35 cellular contexts compared by ENCODE assay signal in the genomic region with DNA sequence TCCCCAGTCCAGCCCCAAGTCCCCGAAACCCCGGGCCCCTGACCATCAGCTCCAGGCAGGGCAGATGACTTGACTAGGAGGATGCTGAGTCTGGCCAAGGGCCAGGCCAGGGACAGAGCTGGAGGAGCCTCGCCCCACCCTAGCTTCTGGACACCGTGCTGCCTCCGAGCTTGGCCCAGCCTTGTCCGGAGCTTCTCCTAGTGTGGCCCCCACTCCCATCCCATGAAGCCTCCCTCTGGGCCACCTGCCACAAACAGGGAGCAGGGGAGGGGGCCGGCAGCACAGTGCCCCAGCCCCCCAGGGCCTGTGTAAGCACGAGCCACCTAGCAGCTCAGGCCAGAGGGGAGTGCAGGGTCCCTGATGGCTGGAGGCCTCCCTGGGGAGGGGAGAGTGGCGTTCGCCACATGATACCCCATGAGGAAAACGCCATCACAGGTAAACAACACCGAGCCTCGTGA. TPM values are rescaled to one million over a fixed set of nuclear protein-coding genes. Genes with fewer than 3 reads are reported as not detected.
"Had no signal": no experiment of that assay in that cellular context is flagged by ENCODE, and none has a peak within 500 bp of the region (broad histone marks: within the 10 kb centered on the region; RNA-seq: fewer than 3 reads in every experiment).

No MANE protein-coding gene starts in this region.

- H3K9me3 Mint-ChIP-seq: endodermal cell, immature natural killer cell, nephron progenitor cell had no signal

- H3K4me3 Mint-ChIP-seq: dendritic cell treated with granulocyte-macrophage colony-stimulating factor and Interleukin-4, amounts not matched to agents 40 ng/mL and 50 ng/mL, for 4 days; endodermal cell; immature natural killer cell; naive thymus-derived CD8-positive, alpha-beta T cell; nephron progenitor cell; stimulated activated naive CD8-positive, alpha-beta T cell treated with anti-CD3 and anti-CD28 coated beads, Interleukin-15, amount 100 ng/mL, for 72 hours had no signal

- H3K27ac ChIP-seq: colonic mucosa, epithelial cell of prostate, gastroesophageal sphincter, heart left ventricle, left lung, lower lobe of right lung, pancreas, suprapubic skin, transverse colon, vagina had no signal

- FAIRE-seq: keratinocyte, pancreas had no signal

- H3K27ac Mint-ChIP-seq: dendritic cell treated with granulocyte-macrophage colony-stimulating factor and Interleukin-4, amounts not matched to agents 40 ng/mL and 50 ng/mL, for 4 days; endodermal cell; immature natural killer cell; nephron progenitor cell; stimulated activated naive CD8-positive, alpha-beta T cell treated with anti-CD3 and anti-CD28 coated beads, Interleukin-15, amount 100 ng/mL, for 72 hours had no signal

- H3K4me3 ChIP-seq: colonic mucosa, gastroesophageal sphincter, heart left ventricle, left lung, lower lobe of right lung, pancreas, smooth muscle cell, suprapubic skin, transverse colon, vagina had no signal

- H3K4me1 Mint-ChIP-seq: endodermal cell, nephron progenitor cell had no signal

- ATAC-seq: esophagus mucosa; gastroesophageal sphincter; heart left ventricle; left lung; lower lobe of right lung; naive thymus-derived CD8-positive, alpha-beta T cell; pancreas; sciatic nerve; stimulated activated naive CD8-positive, alpha-beta T cell treated with anti-CD3 and anti-CD28 coated beads, Interleukin-15, amount 100 ng/mL, for 72 hours had no signal

- H3K36me3 Mint-ChIP-seq: immature natural killer cell; naive thymus-derived CD8-positive, alpha-beta T cell had no signal

- DNase-seq: cerebellar nuclear complex; colonic mucosa; effector CD8-positive, alpha-beta T cell; endodermal cell; foreskin fibroblast; hypothalamus; immature natural killer cell; lower lobe of right lung; naive thymus-derived CD8-positive, alpha-beta T cell; nephron progenitor cell; occipital lobe; stimulated activated CD4-positive, alpha-beta T cell treated with anti-CD3 and anti-CD28 coated beads, Interleukin-12 subunit alpha, Interleukin-12 subunit beta, amount 100 ng/mL, for 4 hours; stimulated activated CD4-positive, alpha-beta T cell treated with anti-CD3 and anti-CD28 coated beads, Interleukin-1b, Interleukin-23, amount 100 ng/mL, for 48 hours; stimulated activated CD4-positive, alpha-beta T cell treated with anti-CD3 and anti-CD28 coated beads, Interleukin-4, amount 100 ng/mL, for 1 hour; stimulated activated CD8-positive, alpha-beta memory T cell treated with anti-CD3 and anti-CD28 coated beads, Interleukin-4, amount 100 ng/mL, for 48 hours; stimulated activated naive CD4-positive, alpha-beta T cell; stimulated activated naive CD8-positive, alpha-beta T cell treated with anti-CD3 and anti-CD28 coated beads, Interleukin-15, amount 100 ng/mL, for 72 hours; transverse colon had no signal

- H3K9me3 ChIP-seq: colonic mucosa, gastroesophageal sphincter, heart left ventricle, left lung, lower lobe of right lung, pancreas, suprapubic skin, transverse colon, vagina had no signal

- H3K36me3 ChIP-seq: colonic mucosa, gastroesophageal sphincter, left lung, lower lobe of right lung, pancreas, suprapubic skin, transverse colon, vagina had no signal

RNA-seq across cellular contexts. Expression of a gene that starts 5.3 kb away (rescaled TPM):
- polyA plus RNA-seq: immature natural killer cell; naive thymus-derived CD8-positive, alpha-beta T cell had no signal

RNA-seq across cellular contexts. Expression of a gene that starts 21.1 kb away (rescaled TPM):
- total RNA-seq: esophagus mucosa, left lung, lower lobe of right lung, mesenteric fat pad, myocyte, posterior vena cava, pulmonary artery endothelial cell, sciatic nerve, ureter had no signal
- polyA plus RNA-seq: heart left ventricle; keratinocyte; naive thymus-derived CD8-positive, alpha-beta T cell had no signal

RNA-seq across cellular contexts. Expression of a gene that starts 43.6 kb away (rescaled TPM):
- total RNA-seq: smooth muscle cell had no signal

RNA-seq across cellular contexts. Expression of a gene that starts 54.0 kb away (rescaled TPM):
- total RNA-seq: endodermal cell; gastroesophageal sphincter; heart left ventricle; left lung; lower lobe of right lung; mesenteric fat pad; myocyte; naive thymus-derived CD8-positive, alpha-beta T cell; occipital lobe; pancreas; posterior vena cava; pulmonary artery endothelial cell; sciatic nerve; smooth muscle cell; vagina had no signal
- polyA plus RNA-seq: heart left ventricle; immature natural killer cell; naive thymus-derived CD8-positive, alpha-beta T cell; pancreas; smooth muscle cell had no signal
